ENCODE assay signal across 10 cellular contexts in the genomic region with DNA sequence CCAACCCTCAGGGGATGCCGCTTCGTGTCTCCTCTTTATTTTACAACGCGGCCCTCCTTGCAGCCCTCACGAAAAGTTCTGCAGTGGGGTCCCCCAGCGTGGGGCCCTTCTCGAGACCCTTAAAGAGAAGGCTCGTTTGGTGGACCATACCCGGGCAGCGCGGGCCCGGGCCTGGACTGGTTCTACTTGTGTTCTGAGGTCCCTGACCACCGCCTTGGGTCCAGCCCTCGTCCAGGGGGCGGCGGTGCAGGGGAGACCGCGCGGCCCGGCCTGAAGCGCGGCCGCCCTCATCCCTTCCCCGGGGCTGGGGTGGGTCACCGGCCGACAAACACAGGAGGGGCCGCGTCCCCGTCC. TPM values are rescaled to one million over a fixed set of nuclear protein-coding genes. Genes with fewer than 3 reads are reported as not detected.
DNase-seq lines count a peak whose midpoint lies in the region; ATAC-seq and TF ChIP-seq lines count a peak whose summit lies in the region.
"Had no signal": no experiment of that assay in that cellular context is flagged by ENCODE, and none has a peak within 500 bp of the region (broad histone marks: within the 10 kb centered on the region; RNA-seq: fewer than 3 reads in every experiment).

No MANE protein-coding gene starts in this region.

- WGBS in mesodermal cell (ENCODE audit: insufficient coverage in 2 of 2), 2 experiments: 42 to 64% methylated on average over 11 to 26 of the region's 29 CpGs
- 85% methylated on average over 7 of the region's 29 CpGs for WGBS in suprapubic skin

- intact Hi-C loops in PC-3 (cut with micrococcal nuclease) (no loop called here), left colon (cut with DNase I, micrococcal nuclease) (no loop called here)

- no peak overlapping the region for H3K27ac ChIP-seq in PC-3 (ENCODE audit: low read length)
- H3K27ac ChIP-seq in mesodermal cell (ENCODE audit: low read depth, low read length, severe bottlenecking): no peak overlapping the region
- no peak overlapping the region for H3K27ac ChIP-seq in suprapubic skin
- no peak overlapping the region for H3K27ac ChIP-seq in WERI-Rb-1

- no peaks in the 10 kb centered on the region for H3K79me2 ChIP-seq in PC-3 (ENCODE audit: low read length)

- DNase-seq in PC-3: no peak
- no peak for DNase-seq in epithelial cell of esophagus (ENCODE audit: low read depth)
- no peak for DNase-seq in suprapubic skin (ENCODE audit: low spot score in 2 of 2)
- no peak for DNase-seq in WERI-Rb-1
- DNase-seq in activated CD4-positive, alpha-beta T cell treated with anti-CD3 and anti-CD28 coated beads, Interleukin-2, amount 10 ng/mL, durations not matched to agents 7 days and 5 days: no peak
- DNase-seq in glomerular visceral epithelial cell (ENCODE audit: extremely low spot score): no peak
- DNase-seq in left colon: no peak
- DNase-seq: activated CD4-positive, alpha-beta T cell treated with anti-CD3 and anti-CD28 coated beads, Interleukin-2, amount 50 U/mL, for 1 hour; cerebellar nuclear complex had no signal

- H3K4me1 ChIP-seq in PC-3 (ENCODE audit: insufficient read depth, low read length) (peaks cover 18% of the 10 kb centered on the region), mesodermal cell (ENCODE audit: control insufficient read depth, insufficient read depth, low read length, poor library complexity, severe bottlenecking) (peaks cover 15% of the 10 kb centered on the region), suprapubic skin (peaks cover 17% of the 10 kb centered on the region)

- no peaks in the 10 kb centered on the region for H3K27me3 ChIP-seq in PC-3 (ENCODE audit: low read length)
- peaks cover 7% of the 10 kb centered on the region for H3K27me3 ChIP-seq in suprapubic skin
- H3K27me3 ChIP-seq in WERI-Rb-1 (ENCODE audit: insufficient read depth, low read depth, severe bottlenecking): no peaks in the 10 kb centered on the region

- TF ChIP-seq CTCF in PC-3 (conservative IDR thresholded peaks at IDR 0.05; ENCODE audit: low read depth, low read length): no peak
- TF ChIP-seq CTCF in epithelial cell of esophagus (IDR thresholded peaks at IDR 0.05; ENCODE audit: insufficient read depth, low read depth, low read length, missing control alignments): no peak
- no peak for TF ChIP-seq CTCF in suprapubic skin (IDR thresholded peaks at IDR 0.05)
- no peak for TF ChIP-seq CTCF in WERI-Rb-1 (IDR thresholded peaks at IDR 0.05; ENCODE audit: low read depth, low read length)

- no peak for TF ChIP-seq POLR2A in suprapubic skin (IDR thresholded peaks at IDR 0.05)

- no peak for ATAC-seq in PC-3
- no peak for ATAC-seq in left colon

- no peak overlapping the region for H3K4me3 Mint-ChIP-seq in activated CD4-positive, alpha-beta T cell treated with anti-CD3 and anti-CD28 coated beads, Interleukin-2, amount 10 ng/mL, durations not matched to agents 7 days and 5 days

- peak overlapping the region; percentile 68; the same call in 1 of the 2 replicates for H2AFZ ChIP-seq in PC-3 (ENCODE audit: low read length)

- H3K9ac ChIP-seq in PC-3 (ENCODE audit: low read length): no peak overlapping the region

- H3K27me3 Mint-ChIP-seq in activated CD4-positive, alpha-beta T cell treated with anti-CD3 and anti-CD28 coated beads, Interleukin-2, amount 10 ng/mL, durations not matched to agents 7 days and 5 days: peaks cover 41% of the 10 kb centered on the region

- H3K4me2 ChIP-seq in PC-3 (ENCODE audit: low read length): no peak overlapping the region

- no peaks in the 10 kb centered on the region for H4K20me1 ChIP-seq in PC-3 (ENCODE audit: low read length)

- no TSS peak for BruUV-seq in PC-3 (replicated peaks; lab: Mats Ljungman, UMichigan)

- H3F3A ChIP-seq in PC-3 (ENCODE audit: low read length, unreplicated experiment): no peaks in the 10 kb centered on the region

- peaks cover 3% of the 10 kb centered on the region for H3K36me3 Mint-ChIP-seq in activated CD4-positive, alpha-beta T cell treated with anti-CD3 and anti-CD28 coated beads, Interleukin-2, amount 10 ng/mL, durations not matched to agents 7 days and 5 days (ENCODE audit: low read depth)

- CTCF ChIA-PET in PC-3 (lab: Charles Lee): no interaction called here
- CTCF ChIA-PET in activated CD4-positive, alpha-beta T cell treated with anti-CD3 and anti-CD28 coated beads, Interleukin-2, amount 10 ng/mL, durations not matched to agents 7 days and 5 days (lab: Charles Lee): no interaction called here

- no peak overlapping the region; the same call in 1 of the 2 replicates for H3K4me3 ChIP-seq in PC-3 (ENCODE audit: low read length)
- H3K4me3 ChIP-seq in epithelial cell of esophagus (ENCODE audit: low read length): peak overlapping the region; percentile 21
- peak overlapping the region; percentile 47 for H3K4me3 ChIP-seq in mesodermal cell (ENCODE audit: extremely low read depth, insufficient read depth, low read length, poor library complexity, severe bottlenecking)
- H3K4me3 ChIP-seq in suprapubic skin: peak overlapping the region; percentile 58
- H3K4me3 ChIP-seq in WERI-Rb-1 (ENCODE audit: low read depth, low read length): no peak overlapping the region

- H3K36me3 ChIP-seq in PC-3 (ENCODE audit: low read depth, low read length) (no peaks in the 10 kb centered on the region), mesodermal cell (ENCODE audit: control insufficient read depth, insufficient read depth, low read length) (no peaks in the 10 kb centered on the region), suprapubic skin (no peaks in the 10 kb centered on the region), WERI-Rb-1 (no peaks in the 10 kb centered on the region)

- no peak for TF ChIP-seq EP300 in suprapubic skin (IDR thresholded peaks at IDR 0.05)

- POLR2A ChIA-PET in PC-3 (lab: Charles Lee; ENCODE audit: unreplicated experiment): interaction anchor here (0.6 kb wide), 1 partner anchor 439 kb away, joined by 6 read pairs; no protein-coding TSS in a partner anchor
- POLR2A ChIA-PET in activated CD4-positive, alpha-beta T cell treated with anti-CD3 and anti-CD28 coated beads, Interleukin-2, amount 10 ng/mL, durations not matched to agents 7 days and 5 days (lab: Charles Lee): no interaction called here

- H3K9me3 ChIP-seq in PC-3 (ENCODE audit: low read length): no peaks in the 10 kb centered on the region
- H3K9me3 ChIP-seq in mesodermal cell (ENCODE audit: control insufficient read depth, low read length): no peaks in the 10 kb centered on the region
- H3K9me3 ChIP-seq in suprapubic skin: no peaks in the 10 kb centered on the region
- H3K9me3 ChIP-seq in WERI-Rb-1 (ENCODE audit: severe bottlenecking): no peaks in the 10 kb centered on the region

- peaks cover 4% of the 10 kb centered on the region for H3K9me3 Mint-ChIP-seq in activated CD4-positive, alpha-beta T cell treated with anti-CD3 and anti-CD28 coated beads, Interleukin-2, amount 10 ng/mL, durations not matched to agents 7 days and 5 days

- no peaks in the 10 kb centered on the region for H3K9me2 ChIP-seq in PC-3 (replicated peaks; ENCODE audit: low read length)

- H3K27ac Mint-ChIP-seq in activated CD4-positive, alpha-beta T cell treated with anti-CD3 and anti-CD28 coated beads, Interleukin-2, amount 10 ng/mL, durations not matched to agents 7 days and 5 days: no peak overlapping the region

- peaks cover 3% of the 10 kb centered on the region for H3K4me1 Mint-ChIP-seq in activated CD4-positive, alpha-beta T cell treated with anti-CD3 and anti-CD28 coated beads, Interleukin-2, amount 10 ng/mL, durations not matched to agents 7 days and 5 days

RNA-seq across cellular contexts. Expression of a gene that starts 0.4 kb away (rescaled TPM):
- total RNA-seq in PC-3 (2014; rRNA removed) (1.0 and 1.2 TPM in 2 replicates), suprapubic skin (1 to 10 TPM in 3 of 4 donors, not detected in 1; 1.2 to 1.4 (median 1.3) TPM), left colon (1 to 10 TPM; 3.2 to 6.4 TPM)
- polyA plus RNA-seq in mesodermal cell (2013, experiment 1 of 2): 2.5 TPM
- polyA plus RNA-seq in mesodermal cell (2013, experiment 2 of 2): 3.1 TPM
- total RNA-seq in activated CD4-positive, alpha-beta T cell treated with anti-CD3 and anti-CD28 coated beads, Interleukin-2, amount 10 ng/mL, durations not matched to agents 7 days and 5 days: not detected

Comparison
In these comparisons a context has a peak if more than half of its experiments do, and no peak if none do; other contexts are left out.
1. H3K4me3 ChIP-seq: peak in epithelial cell of esophagus (single experiment), mesodermal cell (single experiment) and suprapubic skin (single experiment); none in PC-3 (single experiment) and WERI-Rb-1 (single experiment).